1 cellular context compared by ENCODE assay signal in the genomic region with DNA sequence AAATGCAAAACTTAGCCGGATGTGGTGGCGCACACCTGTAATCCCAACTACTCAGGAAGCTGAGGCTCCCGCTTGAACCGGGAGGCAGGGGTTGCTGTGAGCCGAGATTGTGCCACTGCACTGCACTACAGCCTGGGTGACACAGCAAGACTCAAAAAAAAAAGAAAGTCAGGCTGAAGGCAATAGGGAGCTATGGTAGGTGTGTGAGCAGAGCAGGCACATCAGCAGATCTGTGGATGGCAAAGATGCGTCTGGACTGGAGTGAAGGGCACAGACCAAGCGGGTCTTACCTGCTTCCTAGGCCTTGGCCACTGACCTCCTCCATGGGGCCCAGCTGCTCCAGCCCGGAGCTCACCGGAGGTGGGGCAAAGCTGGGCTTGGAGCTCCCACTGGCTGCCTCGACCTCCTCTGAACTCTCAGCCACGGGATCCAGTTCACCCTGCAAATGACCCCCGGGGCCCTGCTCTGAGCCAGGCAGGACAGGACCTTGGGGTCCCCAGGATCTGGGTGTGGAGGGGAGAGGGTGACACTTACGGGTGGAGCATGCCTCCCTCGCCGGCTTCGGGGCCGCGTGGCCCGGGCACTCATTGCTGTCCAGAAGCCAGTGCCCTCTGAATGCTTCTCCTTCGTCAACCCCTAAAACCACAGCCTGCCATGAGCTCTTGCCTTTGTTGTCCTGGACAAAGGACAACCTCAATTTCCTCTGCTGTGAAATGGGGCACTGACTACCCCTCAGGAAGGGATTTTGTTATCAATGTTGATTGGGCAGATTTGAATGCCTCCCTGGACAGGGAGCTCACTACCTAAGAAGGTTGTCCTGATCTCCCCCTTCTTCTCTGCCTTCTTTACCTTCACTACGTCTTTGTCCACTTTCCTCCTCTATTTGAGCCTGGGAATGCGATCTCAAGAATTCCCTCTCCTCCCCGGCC.
TF ChIP-seq lines count a peak whose summit lies in the region.

No MANE protein-coding gene starts in this region.

TF ChIP-seq in WTC11, 78 proteins besides CTCF, POLR2A, EP300 and RAD21:
- TF ChIP-seq, protein P1, sequence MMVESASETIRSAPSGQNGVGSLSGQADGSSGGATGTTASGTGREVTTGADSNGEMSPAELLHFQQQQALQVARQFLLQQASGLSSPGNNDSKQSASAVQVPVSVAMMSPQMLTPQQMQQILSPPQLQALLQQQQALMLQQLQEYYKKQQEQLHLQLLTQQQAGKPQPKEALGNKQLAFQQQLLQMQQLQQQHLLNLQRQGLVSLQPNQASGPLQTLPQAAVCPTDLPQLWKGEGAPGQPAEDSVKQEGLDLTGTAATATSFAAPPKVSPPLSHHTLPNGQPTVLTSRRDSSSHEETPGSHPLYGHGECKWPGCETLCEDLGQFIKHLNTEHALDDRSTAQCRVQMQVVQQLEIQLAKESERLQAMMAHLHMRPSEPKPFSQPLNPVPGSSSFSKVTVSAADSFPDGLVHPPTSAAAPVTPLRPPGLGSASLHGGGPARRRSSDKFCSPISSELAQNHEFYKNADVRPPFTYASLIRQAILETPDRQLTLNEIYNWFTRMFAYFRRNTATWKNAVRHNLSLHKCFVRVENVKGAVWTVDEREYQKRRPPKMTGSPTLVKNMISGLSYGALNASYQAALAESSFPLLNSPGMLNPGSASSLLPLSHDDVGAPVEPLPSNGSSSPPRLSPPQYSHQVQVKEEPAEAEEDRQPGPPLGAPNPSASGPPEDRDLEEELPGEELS (CRISPR knock-in tag; IDR thresholded peaks at IDR 0.05), result peak; percentile 2; the same call in 1 of the 2 replicates
- TF ChIP-seq GTF2I (CRISPR knock-in tag; conservative IDR thresholded peaks at IDR 0.05) (peak; percentile 88), SP1 (CRISPR knock-in tag; conservative IDR thresholded peaks at IDR 0.05) (0 out of 2 replicates have a peak, but pooled peaks have one; percentile 30), HMGA2 (CRISPR knock-in tag; IDR thresholded peaks at IDR 0.05) (no peak), CREM (CRISPR knock-in tag; IDR thresholded peaks at IDR 0.05) (no peak)
